15 cellular contexts compared by ENCODE assay signal in genomic region chr9:89462817-89463216, GRCh38. TPM values are rescaled to one million over a fixed set of nuclear protein-coding genes. Genes with fewer than 3 reads are reported as not detected.
DNase-seq lines count a peak whose midpoint lies in the region; ATAC-seq and TF ChIP-seq lines count a peak whose summit lies in the region.
"Had no signal": no experiment of that assay in that cellular context is flagged by ENCODE, and none has a peak within 500 bp of the region (broad histone marks: within the 10 kb centered on the region; RNA-seq: fewer than 3 reads in every experiment).

No MANE protein-coding gene starts in this region.

- no peak overlapping the region for H3K4me2 ChIP-seq in H9 (ENCODE audit: insufficient read depth, insufficient read length, low read length)
- H3K4me2 ChIP-seq: A549, neural progenitor cell had no signal

- no peak overlapping the region for H3K23ac ChIP-seq in H9 (ENCODE audit: insufficient read length, low read depth, low read length)

- H3T11ph ChIP-seq in H9 (ENCODE audit: low read length), result no peak overlapping the region

- H4K20me1 ChIP-seq in H9 (ENCODE audit: control insufficient read depth, insufficient read depth, insufficient read length), result peaks cover 4% of the 10 kb centered on the region

- no peak overlapping the region for H2BK120ac ChIP-seq in H9 (ENCODE audit: low read depth, low read length, poor library complexity, severe bottlenecking)

- no peak overlapping the region for H2BK5ac ChIP-seq in H9 (ENCODE audit: insufficient read length, low read length)

- no peak overlapping the region for H2BK20ac ChIP-seq in H9 (ENCODE audit: low read depth, low read length, poor library complexity, severe bottlenecking)

- WGBS in H9 (ENCODE audit: extremely low coverage, insufficient read length, low lambda C conversion rate), result no CpG with 5 or more reads among the region's 3 CpGs
- 86 to 98% (median 93%) methylated on average over 3 of the region's 3 CpGs for whole genome bisulfite sequencing in adrenal gland, 4 donors
- WGBS in psoas muscle, 3 donors, result 91 to 100% (median 94%) methylated on average over 3 of the region's 3 CpGs

- no peak overlapping the region for H3K14ac ChIP-seq in H9 (ENCODE audit: insufficient read depth, low read length)

- H3K4me3 Mint-ChIP-seq in H9, result no peak overlapping the region
- peak overlapping the region; percentile 41 for H3K4me3 Mint-ChIP-seq in natural killer cell treated with Interleukin-12 subunit alpha and Interleukin-12 subunit beta and Interleukin-15 and Interleukin-18, amount 100 ng/mL, for 72 hours
- H3K4me3 Mint-ChIP-seq: activated CD8-positive, alpha-beta memory T cell treated with anti-CD3 and anti-CD28 coated beads, Interleukin-2, amount 10 ng/mL, durations not matched to agents 7 days and 5 days; neural progenitor cell had no signal

- 0 out of 5 replicates have a peak, but pooled peaks cover 0 to 2% of the 10 kb centered on the region in 2 experiments for H3K9me3 Mint-ChIP-seq in H9
- no peaks in the 10 kb centered on the region for H3K9me3 Mint-ChIP-seq in natural killer cell treated with Interleukin-12 subunit alpha and Interleukin-12 subunit beta and Interleukin-15 and Interleukin-18, amount 100 ng/mL, for 72 hours
- H3K9me3 Mint-ChIP-seq: neural progenitor cell had no signal

- H3K79me1 ChIP-seq in H9 (ENCODE audit: insufficient read depth, low read depth, low read length, poor library complexity, severe bottlenecking), result peaks cover 2% of the 10 kb centered on the region

- H2AFZ ChIP-seq in H9 (ENCODE audit: low read length), result no peak overlapping the region
- H2AFZ ChIP-seq: neural progenitor cell had no signal

- H3K4me1 ChIP-seq in H9 (ENCODE audit: insufficient read depth, low read length) (peaks cover 16% of the 10 kb centered on the region), adrenal gland (replicated peaks in 1 of 2) (peaks cover 7 to 15% of the 10 kb centered on the region in 2 donors), psoas muscle (peaks cover 39% of the 10 kb centered on the region)
- H3K4me1 ChIP-seq: A549, uterus had no signal

- no peaks in the 10 kb centered on the region for H3K9me3 ChIP-seq in H9 (ENCODE audit: control insufficient read depth, low read depth, low read length)
- H3K9me3 ChIP-seq in adrenal gland (replicated peaks in 1 of 3), result no peaks in the 10 kb centered on the region
- H3K9me3 ChIP-seq in psoas muscle, result no peaks in the 10 kb centered on the region
- H3K9me3 ChIP-seq: A549, uterus had no signal

- peaks cover 68 to 77% of the 10 kb centered on the region in 2 experiments for H3K4me1 Mint-ChIP-seq in H9
- H3K4me1 Mint-ChIP-seq in natural killer cell treated with Interleukin-12 subunit alpha and Interleukin-12 subunit beta and Interleukin-15 and Interleukin-18, amount 100 ng/mL, for 72 hours (ENCODE audit: low read depth in 2 of 2), result peaks cover 81 to 83% of the 10 kb centered on the region in 2 donors

- H2AK5ac ChIP-seq in H9 (ENCODE audit: insufficient read length, low read length), result no peak overlapping the region

- H3K4me3 ChIP-seq in adrenal gland (no peak overlapping the region), psoas muscle (no peak overlapping the region)
- H3K4me3 ChIP-seq: A549, neural progenitor cell, uterus had no signal

- H3K9ac ChIP-seq in H9 (ENCODE audit: extremely low read depth, insufficient read length, low read length), result no peak overlapping the region
- H3K9ac ChIP-seq: neural progenitor cell had no signal

- no peak overlapping the region for H3K18ac ChIP-seq in H9 (ENCODE audit: insufficient read length, low read depth, low read length)

- no peak for TF ChIP-seq POLR2A in adrenal gland (IDR thresholded peaks at IDR 0.05)

- no peaks in the 10 kb centered on the region for H3K36me3 ChIP-seq in adrenal gland (replicated peaks in 1 of 2)
- peaks cover 0 to 7% of the 10 kb centered on the region in 2 donors for H3K36me3 ChIP-seq in psoas muscle (ENCODE audit: insufficient read depth in 1 of 2, low read depth in 1 of 2)
- H3K36me3 ChIP-seq: neural progenitor cell, uterus had no signal

- H4K91ac ChIP-seq in H9 (ENCODE audit: insufficient read length, low read depth, low read length), result no peak overlapping the region

- no peaks in the 10 kb centered on the region for H3K23me2 ChIP-seq in H9 (ENCODE audit: insufficient read length, low read depth, low read length, poor library complexity, severe bottlenecking)

- H3K56ac ChIP-seq in H9 (ENCODE audit: insufficient read length, low read depth, low read length), result no peak overlapping the region

- no peak overlapping the region for H4K5ac ChIP-seq in H9 (ENCODE audit: insufficient read length, low read depth, low read length)

- no peak overlapping the region for H2BK15ac ChIP-seq in H9 (ENCODE audit: low read depth, low read length)

- no peak overlapping the region for H3K27ac ChIP-seq in H9 (ENCODE audit: insufficient read length, low read depth, low read length)
- peak overlapping the region; percentile 76 for H3K27ac ChIP-seq in angular gyrus (ENCODE audit: low read depth, low read length)
- no peak overlapping the region for H3K27ac ChIP-seq in adrenal gland
- H3K27ac ChIP-seq in psoas muscle, result no peak overlapping the region
- H3K27ac ChIP-seq: A549, neural progenitor cell, uterus had no signal

- no peak overlapping the region for H4K8ac ChIP-seq in H9 (replicated peaks; ENCODE audit: insufficient read length, low read depth, low read length)

- peaks cover 6% of the 10 kb centered on the region; the same call in 1 of the 2 replicates for H3K79me2 ChIP-seq in H9 (ENCODE audit: insufficient read depth, low read length)

- peak; percentile 12 for DNase-seq in activated CD4-positive, CD25-positive, alpha-beta regulatory T cell treated with anti-CD3 and anti-CD28 coated beads, Interleukin-2, amount 50 U/mL, for 72 hours
- DNase-seq in activated CD4-positive, CD25-positive, alpha-beta regulatory T cell (lab: John Stamatoyannopoulos, UW), result no peak
- no peak for DNase-seq in H9
- DNase-seq in natural killer cell treated with Interleukin-12 subunit alpha and Interleukin-12 subunit beta and Interleukin-15 and Interleukin-18, amount 100 ng/mL, for 72 hours (ENCODE audit: low spot score), result no peak
- DNase-seq in adrenal gland, result no peak
- DNase-seq in psoas muscle, result no peak
- DNase-seq: activated CD8-positive, alpha-beta memory T cell treated with anti-CD3 and anti-CD28 coated beads, Interleukin-2, amount 10 ng/mL, durations not matched to agents 7 days and 5 days; effector CD4-positive, alpha-beta T cell; NCI-H2171 treated with DMSO at 0.1 percent for 48 hours; retina; uterus had no signal

- no peak for ATAC-seq in natural killer cell treated with Interleukin-12 subunit alpha and Interleukin-12 subunit beta and Interleukin-15 and Interleukin-18, amount 100 ng/mL, for 72 hours
- ATAC-seq in HG02678 (IDR thresholded peaks at IDR 0.05; ENCODE audit: unreplicated experiment) (no peak), psoas muscle (no peak)
- ATAC-seq: A549; activated CD8-positive, alpha-beta memory T cell treated with anti-CD3 and anti-CD28 coated beads, Interleukin-2, amount 10 ng/mL, durations not matched to agents 7 days and 5 days had no signal

- H3K4ac ChIP-seq in H9 (ENCODE audit: low read depth, low read length), result no peak overlapping the region

- peak overlapping the region in 2 of 3 experiments; percentile 74 to 88; a peak in 4 of 7 replicates for H3K27ac Mint-ChIP-seq in H9
- peak overlapping the region; percentile 43 to 95 for H3K27ac Mint-ChIP-seq in natural killer cell treated with Interleukin-12 subunit alpha and Interleukin-12 subunit beta and Interleukin-15 and Interleukin-18, amount 100 ng/mL, for 72 hours
- H3K27ac Mint-ChIP-seq: neural progenitor cell had no signal

- intact Hi-C loops in adrenal gland (cut with DNase I) (no loop called here), psoas muscle (cut with DNase I) (no loop called here)

- TF ChIP-seq CTCF in H9 (conservative IDR thresholded peaks at IDR 0.05) (no peak), adrenal gland (IDR thresholded peaks at IDR 0.05) (no peak), psoas muscle (IDR thresholded peaks at IDR 0.05) (no peak)

- peaks cover 2 to 29% (median 3%) of the 10 kb centered on the region in 3 experiments; a peak in 5 of 7 replicates for H3K36me3 Mint-ChIP-seq in H9 (ENCODE audit: insufficient read depth in 1 of 3, low read depth in 3 of 3)
- H3K36me3 Mint-ChIP-seq in natural killer cell treated with Interleukin-12 subunit alpha and Interleukin-12 subunit beta and Interleukin-15 and Interleukin-18, amount 100 ng/mL, for 72 hours, result peaks cover 4% of the 10 kb centered on the region

- H3K27me3 Mint-ChIP-seq in H9 (ENCODE audit: low read depth), result no peaks in the 10 kb centered on the region
- H3K27me3 Mint-ChIP-seq in natural killer cell treated with Interleukin-12 subunit alpha and Interleukin-12 subunit beta and Interleukin-15 and Interleukin-18, amount 100 ng/mL, for 72 hours, result no peaks in the 10 kb centered on the region
- H3K27me3 Mint-ChIP-seq: activated CD8-positive, alpha-beta memory T cell treated with anti-CD3 and anti-CD28 coated beads, Interleukin-2, amount 10 ng/mL, durations not matched to agents 7 days and 5 days had no signal

- no peaks in the 10 kb centered on the region for H3K27me3 ChIP-seq in H9 (ENCODE audit: insufficient read depth, low read length)
- H3K27me3 ChIP-seq in adrenal gland, result no peaks in the 10 kb centered on the region
- H3K27me3 ChIP-seq in psoas muscle (ENCODE audit: insufficient read depth in 3 of 3, low read length in 2 of 3), result no peaks in the 10 kb centered on the region
- H3K27me3 ChIP-seq: neural progenitor cell, uterus had no signal

- H2BK12ac ChIP-seq in H9 (ENCODE audit: insufficient read length, low read depth, low read length), result no peak overlapping the region

RNA-seq across cellular contexts. Expression of gene SEMA4D, which starts 35.1 kb away (rescaled TPM):
- total RNA-seq in H9 (2021) (41.8 and 47.2 TPM in 2 replicates), adrenal gland (10 to 100 TPM; 21.0 to 57.0 (median 27.5) TPM), psoas muscle (100 to 1,000 TPM in 1 of 4 donors, 10 to 100 TPM in 3; 32.1 to 111 (median 63.6) TPM)
- 100 to 1,000 TPM; 169 to 237 TPM for total RNA-seq in natural killer cell treated with Interleukin-12 subunit alpha and Interleukin-12 subunit beta and Interleukin-15 and Interleukin-18, amount 100 ng/mL, for 72 hours
- polyA plus RNA-seq in adrenal gland (10 to 100 TPM; 11.5 to 19.6 (median 19.1) TPM), psoas muscle (10 to 100 TPM in 2 of 3 donors, 1 to 10 TPM in 1; 9.3 to 26.8 (median 22.3) TPM)
